Comparison of ENCODE assay signal across 25 cellular contexts in the genomic region with DNA sequence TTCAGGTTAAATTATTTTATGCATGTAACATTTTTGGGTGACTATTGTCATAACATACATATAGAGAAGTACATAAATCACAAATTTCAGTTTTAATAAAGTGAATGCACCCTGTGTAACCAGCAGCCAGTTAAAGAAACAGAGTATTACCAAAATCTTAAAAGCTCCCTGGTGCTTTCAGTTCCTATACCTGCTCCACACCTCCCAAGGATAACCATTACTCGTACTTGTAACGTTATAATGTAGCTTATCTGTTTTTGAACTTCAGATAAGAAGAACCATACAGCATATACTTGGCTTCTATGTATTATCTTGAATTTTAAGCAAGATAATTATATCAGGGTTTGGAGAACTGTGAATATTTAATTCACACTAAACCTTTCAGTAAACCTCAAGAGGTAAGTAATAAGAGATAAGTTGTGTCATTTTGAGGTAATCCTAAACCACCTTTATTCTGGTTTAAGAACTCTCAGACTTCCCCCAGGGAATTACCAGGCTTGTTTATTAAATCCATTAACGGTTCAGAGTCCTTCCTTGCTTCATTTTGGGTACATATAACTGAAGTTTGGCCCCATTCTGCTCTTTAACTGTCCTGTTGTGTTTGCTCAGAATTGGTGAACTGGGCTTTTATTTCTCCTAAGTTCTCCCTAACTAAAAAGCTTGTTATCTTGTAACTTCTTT. TPM values are rescaled to one million over a fixed set of nuclear protein-coding genes. Genes with fewer than 3 reads are reported as not detected.
DNase-seq lines count a peak whose midpoint lies in the region; ATAC-seq, FAIRE-seq and TF ChIP-seq lines count a peak whose summit lies in the region.
"Had no signal": no experiment of that assay in that cellular context is flagged by ENCODE, and none has a peak within 500 bp of the region (broad histone marks: within the 10 kb centered on the region; RNA-seq: fewer than 3 reads in every experiment).

No MANE protein-coding gene starts in this region.

- H3K36me3 Mint-ChIP-seq in IgD-negative memory B cell, result peaks cover 4% of the 10 kb centered on the region
- H3K36me3 Mint-ChIP-seq in T-helper 17 cell (ENCODE audit: low read depth), result peaks cover 4% of the 10 kb centered on the region
- H3K36me3 Mint-ChIP-seq in naive thymus-derived CD8-positive, alpha-beta T cell, result peaks cover 9 to 36% (median 23%) of the 10 kb centered on the region in 3 donors

- H3K36me3 ChIP-seq in kidney (ENCODE audit: control insufficient read depth in 1 of 2, insufficient read depth in 2 of 2, low read length in 2 of 2) (no peaks in the 10 kb centered on the region), esophagus muscularis mucosa (no peaks in the 10 kb centered on the region)
- H3K36me3 ChIP-seq: SJSA1 had no signal

- POLR2A ChIA-PET in naive thymus-derived CD8-positive, alpha-beta T cell (lab: Charles Lee), result interaction anchor here (1.5 kb wide), 1 partner anchor 359 kb away, joined by 4 read pairs; a partner anchor contains a TSS

- peaks cover 0 to 11% (median 0%) of the 10 kb centered on the region in 3 donors for H3K9me3 Mint-ChIP-seq in IgD-negative memory B cell
- peaks cover 0 to 40% (median 9%) of the 10 kb centered on the region in 9 donors for H3K9me3 Mint-ChIP-seq in naive thymus-derived CD8-positive, alpha-beta T cell

- ATAC-seq in T-helper 17 cell (no peak), GM18505 (IDR thresholded peaks at IDR 0.05; ENCODE audit: unreplicated experiment) (no peak)
- ATAC-seq in naive thymus-derived CD8-positive, alpha-beta T cell, result no peak
- ATAC-seq: activated T-helper 17 cell treated with anti-CD3 and anti-CD28 coated beads, Interleukin-2, amount 50 U/mL, for 72 hours; body of pancreas; foreskin keratinocyte; stimulated activated naive CD8-positive, alpha-beta T cell treated with anti-CD3 and anti-CD28 coated beads, Interleukin-15, amount 100 ng/mL, for 72 hours had no signal

- peak overlapping the region in 2 of 4 donors; percentile 57 to 88 for H3K4me3 Mint-ChIP-seq in IgD-negative memory B cell
- no peak overlapping the region for H3K4me3 Mint-ChIP-seq in T-helper 17 cell
- peak overlapping the region in 3 of 10 donors; percentile 5 to 23 (median 12) for H3K4me3 Mint-ChIP-seq in naive thymus-derived CD8-positive, alpha-beta T cell
- H3K4me3 Mint-ChIP-seq: activated CD4-positive, alpha-beta T cell treated with anti-CD3 and anti-CD28 coated beads, Interleukin-2, amount 10 ng/mL, durations not matched to agents 24 days and 14 days; stimulated activated naive CD8-positive, alpha-beta T cell treated with anti-CD3 and anti-CD28 coated beads, Interleukin-15, amount 100 ng/mL, for 72 hours had no signal

- H3K4me1 ChIP-seq in kidney (ENCODE audit: control insufficient read depth in 1 of 2, insufficient read depth in 1 of 2, low read depth in 1 of 2, low read length in 2 of 2), result peaks cover 0 to 11% of the 10 kb centered on the region in 2 donors
- peaks cover 22 to 35% (median 31%) of the 10 kb centered on the region in 4 donors for H3K4me1 ChIP-seq in esophagus muscularis mucosa
- H3K4me1 ChIP-seq: body of pancreas, foreskin keratinocyte had no signal

- no peak for TF ChIP-seq EP300 in esophagus muscularis mucosa (IDR thresholded peaks at IDR 0.05)

- H3K9me3 ChIP-seq in T-helper 17 cell (ENCODE audit: control insufficient read depth, low read length, poor library complexity, severe bottlenecking) (peaks cover 5% of the 10 kb centered on the region), kidney (ENCODE audit: control insufficient read depth in 1 of 2, low read length in 2 of 2) (peaks cover 0 to 4% of the 10 kb centered on the region in 2 donors), esophagus muscularis mucosa (peaks cover 0 to 7% (median 1%) of the 10 kb centered on the region in 4 donors)
- H3K9me3 ChIP-seq: body of pancreas had no signal

- no peak overlapping the region for H3K9ac ChIP-seq in kidney (ENCODE audit: low read length in 2 of 2)

- H3K27ac ChIP-seq in kidney (ENCODE audit: low read depth in 2 of 2, low read length in 2 of 2), result no peak overlapping the region
- H3K27ac ChIP-seq in esophagus muscularis mucosa (replicated peaks in 1 of 4), result no peak overlapping the region
- H3K27ac ChIP-seq: body of pancreas, epithelial cell of prostate, foreskin keratinocyte, SJSA1 had no signal

- H3K4me1 Mint-ChIP-seq in IgD-negative memory B cell, result peaks cover 40 to 59% (median 48%) of the 10 kb centered on the region in 3 donors
- H3K4me1 Mint-ChIP-seq in T-helper 17 cell, result peaks cover 30% of the 10 kb centered on the region
- peaks cover 31 to 61% (median 55%) of the 10 kb centered on the region in 4 donors for H3K4me1 Mint-ChIP-seq in naive thymus-derived CD8-positive, alpha-beta T cell

- no peak for TF ChIP-seq CTCF in kidney (IDR thresholded peaks at IDR 0.05; ENCODE audit: borderline replicate concordance, extremely low read depth, insufficient read depth)
- no peak for TF ChIP-seq CTCF in esophagus muscularis mucosa (IDR thresholded peaks at IDR 0.05)

- intact Hi-C loops in kidney (cut with DNase I) (no loop called here), esophagus muscularis mucosa (cut with DNase I) (no loop called here)

- no peak overlapping the region for H3K4me3 ChIP-seq in kidney (ENCODE audit: low read length in 2 of 2)
- no peak overlapping the region for H3K4me3 ChIP-seq in esophagus muscularis mucosa
- H3K4me3 ChIP-seq: body of pancreas, lung, SJSA1, spleen had no signal

- H3K27ac Mint-ChIP-seq in IgD-negative memory B cell, result peak overlapping the region; percentile 61 to 77 (median 71)
- H3K27ac Mint-ChIP-seq in T-helper 17 cell, result peak overlapping the region; percentile 59
- H3K27ac Mint-ChIP-seq in naive thymus-derived CD8-positive, alpha-beta T cell, result peak overlapping the region in 7 of 10 donors; percentile 1 to 88 (median 72)
- H3K27ac Mint-ChIP-seq: activated CD4-positive, alpha-beta T cell treated with anti-CD3 and anti-CD28 coated beads, Interleukin-2, amount 10 ng/mL, durations not matched to agents 24 days and 14 days; stimulated activated naive CD8-positive, alpha-beta T cell treated with anti-CD3 and anti-CD28 coated beads, Interleukin-15, amount 100 ng/mL, for 72 hours had no signal

- 85% methylated on average over 3 of the region's 3 CpGs for WGBS in esophagus muscularis mucosa

- DNase-seq in NCI-H2107 treated with DMSO at 0.1 percent for 48 hours (lab: John Stamatoyannopoulos, UW; ENCODE audit: unreplicated experiment) (peak; percentile 76), NCI-H2107 (lab: John Stamatoyannopoulos, UW) (no peak), T-helper 17 cell (no peak), kidney (no peak), esophagus muscularis mucosa (ENCODE audit: extremely low spot score) (no peak)
- no peak for DNase-seq in naive thymus-derived CD8-positive, alpha-beta T cell
- DNase-seq: activated CD4-positive, alpha-beta T cell treated with anti-CD3 and anti-CD28 coated beads, Interleukin-2, amount 10 ng/mL, durations not matched to agents 24 days and 14 days; body of pancreas; COR-L47; foreskin keratinocyte; GOT3; MM.1S; NCI-H1930; retina; spleen; stimulated activated CD4-positive, alpha-beta T cell treated with anti-CD3 and anti-CD28 coated beads, Interleukin-4, amount 100 ng/mL, for 4 hours; stimulated activated naive CD8-positive, alpha-beta T cell treated with anti-CD3 and anti-CD28 coated beads, Interleukin-15, amount 100 ng/mL, for 72 hours; trophoblast cell had no signal

- no peaks in the 10 kb centered on the region for H3K27me3 ChIP-seq in esophagus muscularis mucosa
- H3K27me3 ChIP-seq: body of pancreas, foreskin keratinocyte, SJSA1, spleen had no signal

- H3K27me3 Mint-ChIP-seq in IgD-negative memory B cell (no peaks in the 10 kb centered on the region), T-helper 17 cell (no peaks in the 10 kb centered on the region)
- H3K27me3 Mint-ChIP-seq in naive thymus-derived CD8-positive, alpha-beta T cell, result no peaks in the 10 kb centered on the region
- H3K27me3 Mint-ChIP-seq: activated CD4-positive, alpha-beta T cell treated with anti-CD3 and anti-CD28 coated beads, Interleukin-2, amount 10 ng/mL, durations not matched to agents 24 days and 14 days; activated T-helper 17 cell treated with anti-CD3 and anti-CD28 coated beads, Interleukin-2, amount 50 U/mL, for 72 hours; stimulated activated naive CD8-positive, alpha-beta T cell treated with anti-CD3 and anti-CD28 coated beads, Interleukin-15, amount 100 ng/mL, for 72 hours had no signal

- TF ChIP-seq POLR2A in GM18505 (IDR thresholded peaks at IDR 0.05; ENCODE audit: borderline replicate concordance, extremely low read depth, insufficient read depth, insufficient read length), result no peak
- TF ChIP-seq POLR2A in esophagus muscularis mucosa (IDR thresholded peaks at IDR 0.05; ENCODE audit: low read depth), result no peak

- FAIRE-seq in kidney (lab: Jason Lieb, UNC), result no peak
- FAIRE-seq: RCC 7860 had no signal

RNA-seq across cellular contexts. Expression of a gene that starts 58.6 kb away (rescaled TPM):
- polyA plus RNA-seq in IgD-negative memory B cell (14.3 TPM), kidney (ENCODE audit: insufficient read depth, low read depth, low replicate concordance) (5.6 TPM)
- total RNA-seq in T-helper 17 cell (10 to 100 TPM in 1 of 2 donors, 1 to 10 TPM in 1; 6.7 to 18.2 TPM), kidney (19.4 TPM), esophagus muscularis mucosa (10 to 100 TPM; 24.9 to 62.9 (median 36.3) TPM)
- total RNA-seq in naive thymus-derived CD8-positive, alpha-beta T cell, result 10 to 100 TPM; 20.8 to 22.2 TPM
- 10 to 100 TPM; 12.4 to 28.2 (median 13.7) TPM for polyA plus RNA-seq in naive thymus-derived CD8-positive, alpha-beta T cell
